ENCODE assay signal across 18 cellular contexts in the genomic region with DNA sequence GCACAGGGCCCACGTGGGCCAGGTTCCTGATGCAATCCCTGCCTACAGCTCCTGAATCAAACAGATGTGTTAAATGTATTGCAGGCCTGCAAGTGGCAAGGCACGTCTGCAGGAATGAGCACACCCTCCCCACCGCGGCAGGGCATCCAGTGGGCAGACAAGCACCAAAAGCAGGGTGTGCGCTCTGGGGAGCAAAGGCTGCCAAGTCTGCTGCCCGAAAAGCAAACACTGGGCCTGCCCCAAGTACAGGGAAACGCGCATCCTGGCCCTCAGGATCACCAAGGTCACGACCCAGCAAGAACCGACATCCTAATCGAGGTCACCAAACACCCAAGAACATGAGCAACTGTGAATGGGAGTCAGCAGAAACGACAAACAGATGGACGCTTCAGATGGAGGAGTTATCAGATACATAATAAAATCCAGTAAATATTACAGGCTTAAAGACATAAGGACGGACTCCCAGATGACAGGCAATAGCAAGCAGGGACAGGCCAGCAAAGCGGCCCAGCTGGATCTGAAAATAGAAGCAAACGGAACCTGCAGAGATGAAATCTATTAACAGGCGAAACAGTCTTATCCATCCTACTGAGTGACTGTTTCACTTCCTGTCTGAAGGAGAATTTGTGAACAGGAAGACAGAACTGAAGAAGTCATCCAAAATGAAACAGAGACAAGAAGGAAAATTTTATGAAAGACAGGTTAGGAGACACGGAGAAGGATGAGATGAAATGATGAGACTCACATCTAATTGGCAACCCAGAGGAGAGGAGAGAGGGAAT. TPM values are rescaled to one million over a fixed set of nuclear protein-coding genes. Genes with fewer than 3 reads are reported as not detected.
A peak's percentile ranks its signal among the peaks of the same experiment; 100 is the strongest.
DNase-seq lines count a peak whose midpoint lies in the region; FAIRE-seq and TF ChIP-seq lines count a peak whose summit lies in the region.
"Had no signal": no experiment of that assay in that cellular context is flagged by ENCODE, and none has a peak within 500 bp of the region (broad histone marks: within the 10 kb centered on the region; RNA-seq: fewer than 3 reads in every experiment).

No MANE protein-coding gene starts in this region.

- H4K20me1 ChIP-seq in Karpas-422 (ENCODE audit: insufficient read depth, low read depth, low read length) (no peaks in the 10 kb centered on the region), astrocyte (ENCODE audit: insufficient read depth, low read length) (peaks cover 44% of the 10 kb centered on the region)

- H3K27me3 Mint-ChIP-seq in T-helper 2 cell treated with Interferon-gamma antibody and Interleukin-4, amounts not matched to agents 5 μg/mL and 100 μg/mL, for 36 hours (ENCODE audit: low read depth) = no peaks in the 10 kb centered on the region
- no peaks in the 10 kb centered on the region for H3K27me3 Mint-ChIP-seq in astrocyte (ENCODE audit: low read depth, unreplicated experiment)

- FAIRE-seq in astrocyte (lab: Jason Lieb, UNC) = no peak

- H3K4me3 Mint-ChIP-seq in T-helper 2 cell treated with Interferon-gamma antibody and Interleukin-4, amounts not matched to agents 5 μg/mL and 100 μg/mL, for 36 hours = no peak overlapping the region
- no peak overlapping the region for H3K4me3 Mint-ChIP-seq in astrocyte (ENCODE audit: unreplicated experiment)
- H3K4me3 Mint-ChIP-seq: WTC11 had no signal

- H3K4me2 ChIP-seq in Karpas-422 (ENCODE audit: low read depth, low read length, poor library complexity, severe bottlenecking) = peak overlapping the region; percentile 48
- no peak overlapping the region for H3K4me2 ChIP-seq in astrocyte (ENCODE audit: low read length)
- H3K4me2 ChIP-seq in parathyroid adenoma (ENCODE audit: low read length) = no peak overlapping the region
- H3K4me2 ChIP-seq: KMS-11 had no signal

- H3K27me3 ChIP-seq in Karpas-422 (ENCODE audit: low read length) = no peaks in the 10 kb centered on the region
- H3K27me3 ChIP-seq in astrocyte (ENCODE audit: insufficient read depth, low read length) = no peaks in the 10 kb centered on the region
- H3K27me3 ChIP-seq in parathyroid adenoma (ENCODE audit: control insufficient read depth, insufficient read depth, low read length) = no peaks in the 10 kb centered on the region
- H3K27me3 ChIP-seq: neutrophil, SJSA1 had no signal

- H3K4me1 ChIP-seq in Karpas-422 (ENCODE audit: low read length) (peaks cover 25% of the 10 kb centered on the region), astrocyte (ENCODE audit: insufficient read depth, low read length) (no peaks in the 10 kb centered on the region), parathyroid adenoma (peaks cover 2% of the 10 kb centered on the region)
- H3K4me1 ChIP-seq: SJSA1 had no signal

- H3K27ac ChIP-seq in Karpas-422 (ENCODE audit: low read length) (peak overlapping the region; percentile 49), astrocyte (ENCODE audit: low read depth, low read length) (no peak overlapping the region), parathyroid adenoma (peak overlapping the region; percentile 29)
- H3K27ac ChIP-seq: KMS-11, neutrophil, SJSA1 had no signal

- 0 out of 2 replicates have a peak overlapping the region, but pooled peaks have one; percentile 9 for H3K4me3 ChIP-seq in Karpas-422 (ENCODE audit: low read length)
- H3K4me3 ChIP-seq in astrocyte (ENCODE audit: insufficient read depth, low read depth, low read length) = no peak overlapping the region
- no peak overlapping the region for H3K4me3 ChIP-seq in parathyroid adenoma (ENCODE audit: low read depth, low read length)
- H3K4me3 ChIP-seq: lung, SJSA1, skin epidermis had no signal

- H3K9me3 ChIP-seq in Karpas-422 (ENCODE audit: low read length) = no peaks in the 10 kb centered on the region
- no peaks in the 10 kb centered on the region for H3K9me3 ChIP-seq in astrocyte (ENCODE audit: insufficient read depth, low read depth, low read length)
- H3K9me3 ChIP-seq in parathyroid adenoma (ENCODE audit: control insufficient read depth, low read length) = no peaks in the 10 kb centered on the region
- H3K9me3 ChIP-seq: SJSA1 had no signal

- no peak overlapping the region for H2AFZ ChIP-seq in Karpas-422 (ENCODE audit: low read length)
- H2AFZ ChIP-seq in astrocyte (ENCODE audit: low read depth, low read length) = no peak overlapping the region
- H2AFZ ChIP-seq in parathyroid adenoma = no peak overlapping the region

- H3K36me3 ChIP-seq in Karpas-422 (ENCODE audit: insufficient read depth, low read length) (peaks cover 28% of the 10 kb centered on the region), astrocyte (ENCODE audit: insufficient read depth, low read length) (peaks cover 40% of the 10 kb centered on the region), parathyroid adenoma (ENCODE audit: control insufficient read depth, insufficient read depth, low read length) (no peaks in the 10 kb centered on the region)

- peak overlapping the region; percentile 37 for H3K27ac Mint-ChIP-seq in T-helper 2 cell treated with Interferon-gamma antibody and Interleukin-4, amounts not matched to agents 5 μg/mL and 100 μg/mL, for 36 hours
- H3K27ac Mint-ChIP-seq in astrocyte (ENCODE audit: unreplicated experiment) = peak overlapping the region; percentile 28

- peaks cover 51% of the 10 kb centered on the region for H3K36me3 Mint-ChIP-seq in T-helper 2 cell treated with Interferon-gamma antibody and Interleukin-4, amounts not matched to agents 5 μg/mL and 100 μg/mL, for 36 hours (ENCODE audit: low read depth)
- peaks cover 25% of the 10 kb centered on the region for H3K36me3 Mint-ChIP-seq in astrocyte (ENCODE audit: low read depth, unreplicated experiment)

- H3K79me2 ChIP-seq in Karpas-422 (ENCODE audit: low read length) (peaks cover 11% of the 10 kb centered on the region), astrocyte (ENCODE audit: insufficient read depth, low read length) (peaks cover 17% of the 10 kb centered on the region), parathyroid adenoma (no peaks in the 10 kb centered on the region)

- no peaks in the 10 kb centered on the region for H3K9me3 Mint-ChIP-seq in T-helper 2 cell treated with Interferon-gamma antibody and Interleukin-4, amounts not matched to agents 5 μg/mL and 100 μg/mL, for 36 hours
- H3K9me3 Mint-ChIP-seq in astrocyte (ENCODE audit: unreplicated experiment) = no peaks in the 10 kb centered on the region
- H3K9me3 Mint-ChIP-seq: WTC11 had no signal

- H3K9ac ChIP-seq in Karpas-422 (ENCODE audit: low read length) (no peak overlapping the region), astrocyte (ENCODE audit: low read length) (no peak overlapping the region), parathyroid adenoma (no peak overlapping the region)
- H3K9ac ChIP-seq: KMS-11 had no signal

- no peak for TF ChIP-seq CTCF in astrocyte (IDR thresholded peaks at IDR 0.05; ENCODE audit: insufficient read depth, low read depth, low read length)
- no peak for TF ChIP-seq CTCF in parathyroid adenoma (IDR thresholded peaks at IDR 0.05)

- no peak for DNase-seq in T-helper 2 cell treated with Interferon-gamma antibody and Interleukin-4, amounts not matched to agents 5 μg/mL and 100 μg/mL, for 36 hours (ENCODE audit: low spot score)
- no peak for DNase-seq in T-helper 2 cell
- DNase-seq in Karpas-422 = peak; percentile 55
- DNase-seq in astrocyte (ENCODE audit: low read depth) = no peak
- DNase-seq in T-helper 9 cell = no peak
- DNase-seq in NCI-H345 (lab: John Stamatoyannopoulos, UW) = no peak
- no peak for DNase-seq in activated T-cell treated with anti-CD3 and anti-CD28 coated beads, Interleukin-2, amount 50 U/mL, for 1 hour
- DNase-seq: activated T-cell treated with anti-CD3 and anti-CD28 coated beads, Interleukin-2, amount 50 U/mL, for 48 hours; H7; NCI-H187 treated with DMSO at 0.1 percent for 48 hours; NCI-H82 had no signal

- H3K9me2 ChIP-seq in Karpas-422 (replicated peaks; ENCODE audit: insufficient read depth, low read length) = no peaks in the 10 kb centered on the region

- H3K4me1 Mint-ChIP-seq in T-helper 2 cell treated with Interferon-gamma antibody and Interleukin-4, amounts not matched to agents 5 μg/mL and 100 μg/mL, for 36 hours (ENCODE audit: low read depth) = peaks cover 15% of the 10 kb centered on the region
- peaks cover 9% of the 10 kb centered on the region for H3K4me1 Mint-ChIP-seq in astrocyte (ENCODE audit: low read depth, unreplicated experiment)
- H3K4me1 Mint-ChIP-seq: WTC11 had no signal

RNA-seq across cellular contexts. Expression of a gene that starts 26.7 kb away (rescaled TPM):
- total RNA-seq in Karpas-422 (2014; rRNA removed; shearing (Covaris generic); ENCODE audit: low replicate concordance) = 55.8 and 80.6 TPM in 2 replicates
- 123 and 149 TPM in 2 replicates for total RNA-seq in astrocyte

RNA-seq across cellular contexts. Expression of a gene that starts 38.4 kb away (rescaled TPM):
- total RNA-seq in Karpas-422 (2014; rRNA removed; shearing (Covaris generic); ENCODE audit: low replicate concordance) = 80.5 and 171 TPM in 2 replicates
- total RNA-seq in astrocyte = 129 and 153 TPM in 2 replicates
